ENCODE assay signal across 8 cellular contexts in the genomic region with DNA sequence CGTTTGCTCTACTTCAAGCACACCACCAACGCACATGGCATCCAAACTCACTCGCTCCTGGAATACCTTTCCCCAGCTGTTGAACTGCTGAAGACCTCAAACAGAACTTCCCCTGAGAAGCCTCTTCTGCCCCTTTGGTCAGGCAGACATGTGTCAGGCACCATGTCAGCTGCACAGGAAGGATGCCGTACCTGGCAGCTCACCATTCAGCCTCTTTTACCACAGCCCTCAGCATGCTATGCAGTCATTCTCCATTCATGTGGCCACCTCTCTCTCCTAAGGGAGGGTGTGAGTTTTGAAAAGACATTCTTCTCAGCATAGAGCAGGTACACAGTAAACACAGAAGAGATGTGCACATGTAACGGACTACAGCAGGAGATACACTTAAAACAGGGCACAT. TPM values are rescaled to one million over a fixed set of nuclear protein-coding genes. Genes with fewer than 3 reads are reported as not detected.
DNase-seq lines count a peak whose midpoint lies in the region; ATAC-seq and TF ChIP-seq lines count a peak whose summit lies in the region.
"Had no signal": no experiment of that assay in that cellular context is flagged by ENCODE, and none has a peak within 500 bp of the region (broad histone marks: within the 10 kb centered on the region; RNA-seq: fewer than 3 reads in every experiment).

No MANE protein-coding gene starts in this region.

- H3K27me3 ChIP-seq in brain microvascular endothelial cell (replicated peaks), result no peaks in the 10 kb centered on the region

- no peak overlapping the region for H3K4me3 ChIP-seq in brain microvascular endothelial cell (ENCODE audit: low read depth, low read length)

- in situ Hi-C loops in brain microvascular endothelial cell (cut with HindIII; ENCODE audit: low pct_ligation_motif_present, low sequenced_read_pairs), result no loop called here

- H3K4me3 Mint-ChIP-seq in activated T-cell treated with anti-CD3 and anti-CD28 coated beads, Interleukin-2, amount 50 U/mL, for 72 hours, result peak overlapping the region; percentile 7 to 68
- H3K4me3 Mint-ChIP-seq in stimulated activated naive CD8-positive, alpha-beta T cell treated with anti-CD3 and anti-CD28 coated beads, Interleukin-15, amount 100 ng/mL, for 72 hours, result peak overlapping the region; percentile 0 to 38

- no peaks in the 10 kb centered on the region for H3K9me3 Mint-ChIP-seq in activated T-cell treated with anti-CD3 and anti-CD28 coated beads, Interleukin-2, amount 50 U/mL, for 72 hours
- H3K9me3 Mint-ChIP-seq in stimulated activated naive CD8-positive, alpha-beta T cell treated with anti-CD3 and anti-CD28 coated beads, Interleukin-15, amount 100 ng/mL, for 72 hours, result no peaks in the 10 kb centered on the region

- H3K36me3 Mint-ChIP-seq in activated T-cell treated with anti-CD3 and anti-CD28 coated beads, Interleukin-2, amount 50 U/mL, for 72 hours (ENCODE audit: insufficient read depth in 2 of 2), result peaks cover 0 to 1% of the 10 kb centered on the region in 2 donors

- H3K4me1 Mint-ChIP-seq in activated T-cell treated with anti-CD3 and anti-CD28 coated beads, Interleukin-2, amount 50 U/mL, for 72 hours (ENCODE audit: low read depth), result peaks cover 43% of the 10 kb centered on the region
- peaks cover 45% of the 10 kb centered on the region for H3K4me1 Mint-ChIP-seq in stimulated activated naive CD8-positive, alpha-beta T cell treated with anti-CD3 and anti-CD28 coated beads, Interleukin-15, amount 100 ng/mL, for 72 hours

- H3K27ac ChIP-seq in brain microvascular endothelial cell, result no peak overlapping the region

- ATAC-seq in activated T-cell treated with anti-CD3 and anti-CD28 coated beads, Interleukin-2, amount 50 U/mL, for 72 hours (replicated peaks in 1 of 2), result peak; percentile 80 to 88
- ATAC-seq in stimulated activated naive CD8-positive, alpha-beta T cell treated with anti-CD3 and anti-CD28 coated beads, Interleukin-15, amount 100 ng/mL, for 72 hours, result peak; percentile 92
- no peak for ATAC-seq in HG03045 (IDR thresholded peaks at IDR 0.05; ENCODE audit: unreplicated experiment)

- peak; percentile 29 for DNase-seq in stimulated activated CD4-positive, alpha-beta T cell treated with anti-CD3 and anti-CD28 coated beads, Interleukin-15, amount 100 ng/mL, for 24 hours
- DNase-seq in stimulated activated CD4-positive, alpha-beta T cell treated with anti-CD3 and anti-CD28 coated beads, Interleukin-2, amount 100 ng/mL, for 48 hours, result no peak
- peak; percentile 48 to 71 for DNase-seq in activated T-cell treated with anti-CD3 and anti-CD28 coated beads, Interleukin-2, amount 50 U/mL, for 72 hours
- DNase-seq in stimulated activated naive CD8-positive, alpha-beta T cell treated with anti-CD3 and anti-CD28 coated beads, Interleukin-15, amount 100 ng/mL, for 72 hours, result peak; percentile 45 to 68
- no peak for DNase-seq in brain microvascular endothelial cell
- DNase-seq: NCI-H774, small intestine had no signal

- no peaks in the 10 kb centered on the region for H3K27me3 Mint-ChIP-seq in activated T-cell treated with anti-CD3 and anti-CD28 coated beads, Interleukin-2, amount 50 U/mL, for 72 hours (ENCODE audit: low read depth)
- no peaks in the 10 kb centered on the region for H3K27me3 Mint-ChIP-seq in stimulated activated naive CD8-positive, alpha-beta T cell treated with anti-CD3 and anti-CD28 coated beads, Interleukin-15, amount 100 ng/mL, for 72 hours

- H3K36me3 ChIP-seq in brain microvascular endothelial cell (replicated peaks), result no peaks in the 10 kb centered on the region

- H3K27ac Mint-ChIP-seq in activated T-cell treated with anti-CD3 and anti-CD28 coated beads, Interleukin-2, amount 50 U/mL, for 72 hours, result peak overlapping the region; percentile 12
- peak overlapping the region; percentile 29 to 77 for H3K27ac Mint-ChIP-seq in stimulated activated naive CD8-positive, alpha-beta T cell treated with anti-CD3 and anti-CD28 coated beads, Interleukin-15, amount 100 ng/mL, for 72 hours

- TF ChIP-seq CTCF in brain microvascular endothelial cell (IDR thresholded peaks at IDR 0.05; ENCODE audit: low read depth, low read length, missing control alignments), result no peak

RNA-seq across cellular contexts. Expression of gene IL4, which starts 14.2 kb away (rescaled TPM):
- total RNA-seq in activated T-cell treated with anti-CD3 and anti-CD28 coated beads, Interleukin-2, amount 50 U/mL, for 72 hours, result 1 to 10 TPM; 1.2 to 1.5 TPM

RNA-seq across cellular contexts. Expression of gene IL13, which starts 30.0 kb away (rescaled TPM):
- 10 to 100 TPM in 1 of 2 donors, 1 to 10 TPM in 1; 8.0 to 16.3 TPM for total RNA-seq in activated T-cell treated with anti-CD3 and anti-CD28 coated beads, Interleukin-2, amount 50 U/mL, for 72 hours

RNA-seq across cellular contexts. Expression of gene KIF3A, which starts 49.4 kb away (rescaled TPM):
- 10 to 100 TPM; 20.0 to 26.9 TPM for total RNA-seq in activated T-cell treated with anti-CD3 and anti-CD28 coated beads, Interleukin-2, amount 50 U/mL, for 72 hours

RNA-seq across cellular contexts. Expression of gene CCNI2, which starts 59.2 kb away (rescaled TPM):
- 1 to 10 TPM; 3.4 to 4.6 TPM for total RNA-seq in activated T-cell treated with anti-CD3 and anti-CD28 coated beads, Interleukin-2, amount 50 U/mL, for 72 hours

Comparison
In these comparisons a context has a peak if more than half of its experiments do, and no peak if none do; other contexts are left out.
1. DNase-seq: peak in stimulated activated CD4-positive, alpha-beta T cell treated with anti-CD3 and anti-CD28 coated beads, Interleukin-15, amount 100 ng/mL, for 24 hours (single experiment), activated T-cell treated with anti-CD3 and anti-CD28 coated beads, Interleukin-2, amount 50 U/mL, for 72 hours (2 of 2) and stimulated activated naive CD8-positive, alpha-beta T cell treated with anti-CD3 and anti-CD28 coated beads, Interleukin-15, amount 100 ng/mL, for 72 hours (2 of 2); none in stimulated activated CD4-positive, alpha-beta T cell treated with anti-CD3 and anti-CD28 coated beads, Interleukin-2, amount 100 ng/mL, for 48 hours (0 of 2) and brain microvascular endothelial cell (single experiment).